Comparison of ENCODE assay signal across 9 cellular contexts in genomic region chr5:176870110-176870591, GRCh38. TPM values are rescaled to one million over a fixed set of nuclear protein-coding genes. Genes with fewer than 3 reads are reported as not detected.
A peak's percentile ranks its signal among the peaks of the same experiment; 100 is the strongest.
DNase-seq lines count a peak whose midpoint lies in the region; ATAC-seq, FAIRE-seq and TF ChIP-seq lines count a peak whose summit lies in the region.
"Had no signal": no experiment of that assay in that cellular context is flagged by ENCODE, and none has a peak within 500 bp of the region (broad histone marks: within the 10 kb centered on the region; RNA-seq: fewer than 3 reads in every experiment).

No MANE protein-coding gene starts in this region.

- H3K9ac ChIP-seq in HepG2 (ENCODE audit: insufficient read depth, low read depth, low read length), result no peak overlapping the region

- peak; percentile 81 for ATAC-seq in HepG2
- no peak for ATAC-seq in HG03342 (IDR thresholded peaks at IDR 0.05; ENCODE audit: unreplicated experiment)

- H3K36me3 ChIP-seq in BE2C (0 out of 2 replicates have a peak, but pooled peaks cover 3% of the 10 kb centered on the region), HepG2 (replicated peaks in 1 of 2; ENCODE audit: control insufficient read depth in 1 of 2, insufficient read depth in 2 of 2, low read length in 2 of 2) (no peaks in the 10 kb centered on the region)

- H3K4me3 ChIP-seq in BE2C (ENCODE audit: low read depth, low read length) (no peak overlapping the region), cardiac fibroblast (replicated peaks in 1 of 2; ENCODE audit: low read depth in 2 of 2, low read length in 2 of 2) (no peak overlapping the region), HepG2 (replicated peaks in 1 of 3; ENCODE audit: insufficient read depth in 1 of 3, low read depth in 2 of 3, low read length in 3 of 3) (peak overlapping the region in 1 of 3 experiments; percentile 36; a peak in 1 of 6 replicates)

- WGBS in HepG2 (ENCODE audit: low lambda C conversion rate), result no CpG with 5 or more reads among the region's 17 CpGs

- DNase-seq in BE2C (peak; percentile 71), HUDEP-2 (lab: John Stamatoyannopoulos, UW; ENCODE audit: unreplicated experiment in 76 of 76) (peak in 44 of 76 experiments; percentile 1 to 62 (median 24)), cardiac fibroblast (ENCODE audit: low read depth in 2 of 2) (peak; percentile 52 to 70), HepG2 (ENCODE audit: low spot score) (peak; percentile 51), NCI-H524 treated with DMSO at 0.1 percent for 48 hours (lab: John Stamatoyannopoulos, UW) (no peak), NCI-H187 treated with DMSO at 0.1 percent for 48 hours (lab: John Stamatoyannopoulos, UW) (no peak)
- DNase-seq in activated CD4-positive, CD25-positive, alpha-beta regulatory T cell treated with anti-CD3 and anti-CD28 coated beads, Interleukin-2, amount 50 U/mL, for 72 hours, result no peak
- DNase-seq: NCI-H1694 had no signal

- H3K27ac ChIP-seq in HepG2 (ENCODE audit: extremely low read length, insufficient read depth, low read length), result no peak overlapping the region

- peak; percentile 35; the same call in 1 of the 2 replicates for TF ChIP-seq RAD21 in HepG2 (CRISPR knock-in tag; IDR thresholded peaks at IDR 0.05)

- no peak for TF ChIP-seq EP300 in HepG2 (IDR thresholded peaks at IDR 0.05; ENCODE audit: low read depth in 2 of 2, low read length in 2 of 2)
- TF ChIP-seq EP300 in HepG2 (CRISPR knock-in tag; IDR thresholded peaks at IDR 0.05; ENCODE audit: borderline replicate concordance), result no peak

- H3K27me3 ChIP-seq in BE2C (no peaks in the 10 kb centered on the region), HepG2 (ENCODE audit: control insufficient read depth in 1 of 2, insufficient read depth in 2 of 2, low read length in 2 of 2) (peaks cover 16 to 55% of the 10 kb centered on the region in 2 experiments)

- no peak for FAIRE-seq in HepG2 (lab: Jason Lieb, UNC)

- peak overlapping the region; percentile 36 for H3K4me2 ChIP-seq in HepG2 (ENCODE audit: low read depth, low read length)

- no peaks in the 10 kb centered on the region for H3K79me2 ChIP-seq in HepG2 (ENCODE audit: insufficient read depth, low read length)

- 0 out of 2 replicates have a peak, but pooled peaks cover 6% of the 10 kb centered on the region for H4K20me1 ChIP-seq in HepG2 (ENCODE audit: insufficient read depth, low read length)

- H2AFZ ChIP-seq in HepG2 (ENCODE audit: low read length), result no peak overlapping the region

- TF ChIP-seq CTCF in BE2C (IDR thresholded peaks at IDR 0.05; ENCODE audit: low read depth, low read length) (peak; percentile 61), cardiac fibroblast (IDR thresholded peaks at IDR 0.05; ENCODE audit: low read depth, low read length) (peak; percentile 56), HepG2 (CRISPR knock-in tag; IDR thresholded peaks at IDR 0.05) (peak; percentile 88)

- in situ Hi-C loops in HepG2 (cut with HindIII; ENCODE audit: extremely low pct_ligation_motif_present, low pct_unique_long_range_greater_than_20kb), result no loop called here

- CTCF ChIA-PET in HepG2 (lab: Yijun Ruan, JAX; ENCODE audit: low intra/inter-chr PET ratio, low total read pairs), result no interaction called here

- BruUV-seq in HepG2 (replicated peaks; lab: Mats Ljungman, UMichigan), result no TSS peak

- no peak for TF ChIP-seq POLR2A in HepG2 (IDR thresholded peaks at IDR 0.05; ENCODE audit: insufficient read depth in 1 of 2, low read depth in 2 of 2, low read length in 2 of 2)

- POLR2A ChIA-PET in HepG2 (lab: Yijun Ruan, JAX), result no interaction called here

- intact Hi-C loops in HepG2 (cut with micrococcal nuclease; ENCODE audit: unreplicated experiment), result no loop called here

- H3K9me3 ChIP-seq in BE2C, result no peaks in the 10 kb centered on the region
- H3K9me3 ChIP-seq in HepG2 (ENCODE audit: low read length), result no peaks in the 10 kb centered on the region

- H3K4me1 ChIP-seq in BE2C (peaks cover 18% of the 10 kb centered on the region), HepG2 (ENCODE audit: insufficient read depth, low read length) (peaks cover 8% of the 10 kb centered on the region; the same call in 1 of the 2 replicates)

TF ChIP-seq in HepG2, 621 proteins besides CTCF, POLR2A, EP300 and RAD21 (continues in another document):
- TF ChIP-seq ZNF768 (CRISPR knock-in tag; IDR thresholded peaks at IDR 0.05), result peak; percentile 41; the same call in 1 of the 2 replicates
- TF ChIP-seq JUND (CRISPR knock-in tag; IDR thresholded peaks at IDR 0.05), result peak; percentile 76; the same call in 1 of the 2 replicates
- 0 out of 2 replicates have a peak, but pooled peaks have one; percentile 36 for TF ChIP-seq MIER2 (CRISPR knock-in tag; IDR thresholded peaks at IDR 0.05)
- peak; percentile 88 for TF ChIP-seq CREB1 (IDR thresholded peaks at IDR 0.05)
- TF ChIP-seq CREB1 (CRISPR knock-in tag; IDR thresholded peaks at IDR 0.05), result peak; percentile 77
- peak; percentile 34; the same call in 1 of the 2 replicates for TF ChIP-seq TFDP1 (CRISPR knock-in tag; IDR thresholded peaks at IDR 0.05; ENCODE audit: borderline replicate concordance)
- no peak for TF ChIP-seq FOXA1 (IDR thresholded peaks at IDR 0.05)
- peak; percentile 22; the same call in 1 of the 2 replicates for TF ChIP-seq FOXA1 (CRISPR knock-in tag; IDR thresholded peaks at IDR 0.05)
- 0 out of 2 replicates have a peak, but pooled peaks have one; percentile 12 for TF ChIP-seq FOXO1 (CRISPR knock-in tag; IDR thresholded peaks at IDR 0.05)

RNA-seq across cellular contexts. Expression of gene HK3, which starts 29.0 kb away (rescaled TPM):
- polyA plus RNA-seq in BE2C (2012; ENCODE audit: insufficient read depth, insufficient read length, low read depth), result 1.2 TPM
- total RNA-seq in HepG2 (2016; rRNA removed; fragmentation: Illumina TruSeq; extraction: Trizol), result not detected in 2 replicates
- total RNA-seq in HepG2 (2016; cell fraction: cytosol; rRNA removed; fragmentation: Illumina TruSeq; extraction: Trizol; ENCODE audit: low read depth), result not detected in 2 replicates
- not detected in 2 replicates for total RNA-seq in HepG2 (2016; cell fraction: insoluble cytoplasmic fraction; rRNA removed; fragmentation: Illumina TruSeq; extraction: Trizol)
- total RNA-seq in HepG2 (2016; cell fraction: membrane; rRNA removed; fragmentation: Illumina TruSeq; extraction: Trizol), result not detected in 2 replicates
- not detected in 2 replicates for total RNA-seq in HepG2 (2016; cell fraction: nucleus; rRNA removed; fragmentation: Illumina TruSeq; extraction: Trizol)
- polyA plus RNA-seq in HepG2 (2011; rRNA removed), result 0.13 TPM in 1 of 2 replicates, not detected in the other
- polyA plus RNA-seq in HepG2 (2011; cell fraction: cytosol; rRNA removed), result not detected in 2 replicates
- polyA plus RNA-seq in HepG2 (2011; cell fraction: nucleus; rRNA removed), result 0.28 and 0.32 TPM in 2 replicates
- not detected in 2 replicates for polyA plus RNA-seq in HepG2 (2012)
- not detected in 2 replicates for polyA plus RNA-seq in HepG2 (2016; cell fraction: cytosol; fragmentation: Illumina TruSeq; extraction: Trizol; ENCODE audit: low read depth)
- polyA plus RNA-seq in HepG2 (2016; cell fraction: insoluble cytoplasmic fraction; fragmentation: Illumina TruSeq; extraction: Trizol; ENCODE audit: low read depth), result not detected in 2 replicates
- polyA plus RNA-seq in HepG2 (2016; cell fraction: membrane; fragmentation: Illumina TruSeq; extraction: Trizol; ENCODE audit: low read depth), result not detected in 2 replicates
- polyA plus RNA-seq in HepG2 (2016; cell fraction: nucleus; fragmentation: Illumina TruSeq; extraction: Trizol; ENCODE audit: insufficient read depth, low read depth), result not detected in 2 replicates
- polyA minus RNA-seq in HepG2 (2011; rRNA and poly(A)+ RNA removed; ENCODE audit: low replicate concordance), result not detected in 2 replicates
- polyA minus RNA-seq in HepG2 (2011; cell fraction: cytosol; rRNA and poly(A)+ RNA removed), result not detected in 2 replicates
- not detected in 2 replicates for polyA minus RNA-seq in HepG2 (2011; cell fraction: nucleus; rRNA and poly(A)+ RNA removed)

RNA-seq across cellular contexts. Expression of gene UNC5A, which starts 59.8 kb away (rescaled TPM):
- polyA plus RNA-seq in BE2C (2012; ENCODE audit: insufficient read depth, insufficient read length, low read depth), result 44.8 TPM
- not detected in 2 replicates for total RNA-seq in HepG2 (2016; rRNA removed; fragmentation: Illumina TruSeq; extraction: Trizol)
- total RNA-seq in HepG2 (2016; cell fraction: cytosol; rRNA removed; fragmentation: Illumina TruSeq; extraction: Trizol; ENCODE audit: low read depth), result not detected in 2 replicates
- total RNA-seq in HepG2 (2016; cell fraction: insoluble cytoplasmic fraction; rRNA removed; fragmentation: Illumina TruSeq; extraction: Trizol), result not detected in 2 replicates
- not detected in 2 replicates for total RNA-seq in HepG2 (2016; cell fraction: membrane; rRNA removed; fragmentation: Illumina TruSeq; extraction: Trizol)
- not detected in 2 replicates for total RNA-seq in HepG2 (2016; cell fraction: nucleus; rRNA removed; fragmentation: Illumina TruSeq; extraction: Trizol)
- 0.03 TPM in 1 of 2 replicates, not detected in the other for polyA plus RNA-seq in HepG2 (2011; rRNA removed)
- 0.01 TPM in 1 of 2 replicates, not detected in the other for polyA plus RNA-seq in HepG2 (2011; cell fraction: cytosol; rRNA removed)
- polyA plus RNA-seq in HepG2 (2011; cell fraction: nucleus; rRNA removed), result 0.10 TPM in 1 of 2 replicates, not detected in the other
- polyA plus RNA-seq in HepG2 (2012), result not detected in 2 replicates
- not detected in 2 replicates for polyA plus RNA-seq in HepG2 (2016; cell fraction: cytosol; fragmentation: Illumina TruSeq; extraction: Trizol; ENCODE audit: low read depth)
- not detected in 2 replicates for polyA plus RNA-seq in HepG2 (2016; cell fraction: insoluble cytoplasmic fraction; fragmentation: Illumina TruSeq; extraction: Trizol; ENCODE audit: low read depth)
- 0.06 TPM in 1 of 2 replicates, not detected in the other for polyA plus RNA-seq in HepG2 (2016; cell fraction: membrane; fragmentation: Illumina TruSeq; extraction: Trizol; ENCODE audit: low read depth)
- not detected in 2 replicates for polyA plus RNA-seq in HepG2 (2016; cell fraction: nucleus; fragmentation: Illumina TruSeq; extraction: Trizol; ENCODE audit: insufficient read depth, low read depth)
- not detected in 2 replicates for polyA minus RNA-seq in HepG2 (2011; rRNA and poly(A)+ RNA removed; ENCODE audit: low replicate concordance)
- polyA minus RNA-seq in HepG2 (2011; cell fraction: cytosol; rRNA and poly(A)+ RNA removed), result not detected in 2 replicates
- polyA minus RNA-seq in HepG2 (2011; cell fraction: nucleus; rRNA and poly(A)+ RNA removed), result not detected in 2 replicates

Comparison
In these comparisons a context has a peak if more than half of its experiments do, and no peak if none do; other contexts are left out.
1. DNase-seq: peak in BE2C (single experiment), HUDEP-2 (44 of 76), cardiac fibroblast (2 of 2) and HepG2 (single experiment); none in activated CD4-positive, CD25-positive, alpha-beta regulatory T cell treated with anti-CD3 and anti-CD28 coated beads, Interleukin-2, amount 50 U/mL, for 72 hours (single experiment), NCI-H524 treated with DMSO at 0.1 percent for 48 hours (single experiment) and NCI-H187 treated with DMSO at 0.1 percent for 48 hours (single experiment).
2. Peak in every context shown above with its lines, with median percentiles within 50 percentile points of each other: CTCF ChIP-seq.